ENCODE assay signal across 13 cellular contexts in the genomic region with DNA sequence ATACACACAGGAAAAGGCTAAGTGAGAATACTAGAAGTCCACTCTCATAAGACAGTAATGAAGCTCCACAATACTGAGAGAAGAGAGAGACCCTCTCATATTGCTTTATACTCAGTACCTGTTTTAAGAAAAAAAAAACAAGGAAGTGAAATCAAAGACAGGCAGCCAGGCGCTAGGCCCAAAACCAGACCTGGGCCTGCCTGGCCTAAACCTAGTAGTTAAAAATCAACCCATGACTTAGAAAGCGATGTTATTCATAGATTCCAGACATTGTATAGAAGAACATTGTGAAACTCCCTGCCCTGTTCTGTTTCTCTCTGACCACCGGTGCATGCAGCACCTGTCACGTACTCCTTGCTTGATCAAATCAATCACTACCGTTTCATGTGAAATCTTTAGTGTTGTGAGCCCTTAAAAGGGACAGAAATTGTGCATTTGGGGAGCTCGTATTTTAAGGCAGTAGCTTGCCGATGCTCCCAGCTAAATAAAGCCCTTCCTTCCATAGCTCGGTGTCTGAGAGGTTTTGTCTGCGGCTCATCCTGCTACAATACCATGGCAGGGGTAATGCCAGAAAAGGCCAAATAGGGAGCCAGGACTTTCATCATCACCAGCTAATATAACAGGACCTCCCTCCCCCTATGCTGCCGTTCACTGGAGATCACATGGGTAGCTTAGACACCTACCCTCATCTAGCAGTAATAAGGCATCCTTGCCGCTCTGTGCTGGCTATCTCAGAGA.
DNase-seq lines count a peak whose midpoint lies in the region; ATAC-seq, FAIRE-seq and TF ChIP-seq lines count a peak whose summit lies in the region.
"Had no signal": no experiment of that assay in that cellular context is flagged by ENCODE, and none has a peak within 500 bp of the region (broad histone marks: within the 10 kb centered on the region; RNA-seq: fewer than 3 reads in every experiment).

No MANE protein-coding gene starts in this region.

- H3K14ac ChIP-seq in trophoblast cell (ENCODE audit: low read length) = peak overlapping the region; percentile 8

- no peak overlapping the region for H2BK120ac ChIP-seq in trophoblast cell (ENCODE audit: insufficient read depth, low read length, poor library complexity)

- peak overlapping the region; percentile 7 for H2AK5ac ChIP-seq in trophoblast cell (ENCODE audit: low read length)

- H3K23ac ChIP-seq in trophoblast cell (ENCODE audit: low read length) = peak overlapping the region; percentile 66

- peak overlapping the region; percentile 43 for H4K91ac ChIP-seq in trophoblast cell (ENCODE audit: low read depth, low read length)

- no peak overlapping the region for H3K9ac ChIP-seq in trophoblast cell (ENCODE audit: low read length)

- no peaks in the 10 kb centered on the region for H3K79me2 ChIP-seq in trophoblast cell (ENCODE audit: control insufficient read depth, insufficient read depth, low read length, poor library complexity)

- peak overlapping the region; percentile 49 for H2BK5ac ChIP-seq in trophoblast cell (ENCODE audit: low read depth, low read length, poor library complexity)

- H2AFZ ChIP-seq in trophoblast cell (ENCODE audit: insufficient read depth, low read length, poor library complexity) = no peak overlapping the region

- H3K27me3 ChIP-seq in trophoblast cell (ENCODE audit: insufficient read depth, low read length) (no peaks in the 10 kb centered on the region), left ventricle myocardium inferior (ENCODE audit: low read depth) (no peaks in the 10 kb centered on the region)

- H3K4me1 ChIP-seq in trophoblast cell (ENCODE audit: control insufficient read depth in 1 of 2, insufficient read depth in 2 of 2, low read length in 2 of 2) = peaks cover 0 to 6% of the 10 kb centered on the region in 2 experiments
- no peaks in the 10 kb centered on the region for H3K4me1 ChIP-seq in left ventricle myocardium inferior

- no peak overlapping the region for H3K18ac ChIP-seq in trophoblast cell (ENCODE audit: low read length)

- H3K27ac ChIP-seq in trophoblast cell (ENCODE audit: low read depth, low read length) (peak overlapping the region; percentile 47), substantia nigra (ENCODE audit: low read depth, low read length, poor library complexity, severe bottlenecking) (no peak overlapping the region), left ventricle myocardium inferior (replicated peaks) (no peak overlapping the region)

- no peak overlapping the region for H3K4ac ChIP-seq in trophoblast cell (ENCODE audit: low read depth, low read length)

- ATAC-seq in GM19324 (IDR thresholded peaks at IDR 0.05; ENCODE audit: low FRiP score, unreplicated experiment) (peak; percentile 64), HG02798 (IDR thresholded peaks at IDR 0.05; ENCODE audit: poor library complexity, unreplicated experiment) (peak; percentile 59)
- ATAC-seq: left cardiac atrium; stimulated activated naive B cell treated with anti-CD40 and anti-IgM and Interleukin-4, amounts not matched to agents 10 μg/mL and 1 μg/mL and 100 μg/mL, for 72 hours had no signal

- WGBS in trophoblast cell (ENCODE audit: extremely low coverage, insufficient coverage, insufficient read length) = no CpG with 5 or more reads among the region's 11 CpGs

- DNase-seq in HK-2 (ENCODE audit: unreplicated experiment) (peak; percentile 58), trophoblast cell (peak; percentile 1 to 25), substantia nigra (lab: John Stamatoyannopoulos, UW) (no peak), NCI-H2196 (lab: John Stamatoyannopoulos, UW; ENCODE audit: unreplicated experiment) (no peak), H54 (ENCODE audit: insufficient read length, low spot score) (no peak), left ventricle myocardium inferior (no peak)
- DNase-seq: dermis blood vessel endothelial cell; HCEC 1CT; left cardiac atrium; NCI-H1930; stimulated activated naive B cell treated with anti-CD40 and anti-IgM and Interleukin-4, amounts not matched to agents 10 μg/mL and 1 μg/mL and 100 μg/mL, for 72 hours had no signal

- intact Hi-C loops in left ventricle myocardium inferior (cut with micrococcal nuclease) = no loop called here

- H3K9me3 ChIP-seq in trophoblast cell (ENCODE audit: insufficient read depth, low read depth, low read length) (no peaks in the 10 kb centered on the region), left ventricle myocardium inferior (replicated peaks) (no peaks in the 10 kb centered on the region)

- no peak for TF ChIP-seq POLR2A in H54 (IDR thresholded peaks at IDR 0.05; ENCODE audit: low read depth, low read length)

- no peak overlapping the region for H4K12ac ChIP-seq in trophoblast cell (ENCODE audit: low read depth, low read length)

- H4K8ac ChIP-seq in trophoblast cell (ENCODE audit: low read depth, low read length) = peak overlapping the region; percentile 47

- H3K36me3 ChIP-seq in trophoblast cell (ENCODE audit: control insufficient read depth in 1 of 2, insufficient read depth in 2 of 2, low read length in 2 of 2) = no peaks in the 10 kb centered on the region
- H3K36me3 ChIP-seq in left ventricle myocardium inferior = no peaks in the 10 kb centered on the region

- FAIRE-seq in H54 (lab: Jason Lieb, UNC) = no peak

- TF ChIP-seq CTCF in left ventricle myocardium inferior (IDR thresholded peaks at IDR 0.05; ENCODE audit: borderline replicate concordance) = no peak

- no peak overlapping the region for H3K4me2 ChIP-seq in trophoblast cell (ENCODE audit: low read length)

- no peak overlapping the region for H3K4me3 ChIP-seq in trophoblast cell (ENCODE audit: low read depth, low read length)
- no peak overlapping the region for H3K4me3 ChIP-seq in left ventricle myocardium inferior

- H3K79me1 ChIP-seq in trophoblast cell (ENCODE audit: low read length) = no peaks in the 10 kb centered on the region

- peak overlapping the region; percentile 73 for H2BK12ac ChIP-seq in trophoblast cell (ENCODE audit: low read length)

Comparison
In these comparisons a context has a peak if more than half of its experiments do, and no peak if none do; other contexts are left out.
1. DNase-seq: peak in HK-2 (single experiment) and trophoblast cell (2 of 2); none in substantia nigra (0 of 49), NCI-H2196 (single experiment), H54 (single experiment) and left ventricle myocardium inferior (single experiment).